ENCODE assay signal across 8 cellular contexts in genomic region chr2:202267495-202267894, GRCh38. TPM values are rescaled to one million over a fixed set of nuclear protein-coding genes. Genes with fewer than 3 reads are reported as not detected.
DNase-seq lines count a peak whose midpoint lies in the region; ATAC-seq and TF ChIP-seq lines count a peak whose summit lies in the region.

No MANE protein-coding gene starts in this region.

- H3K27ac Mint-ChIP-seq in activated naive CD4-positive, alpha-beta T cell treated with anti-CD3 and anti-CD28 coated beads, Interleukin-2, amount 10 ng/mL, durations not matched to agents 7 days and 5 days = no peak overlapping the region
- no peak overlapping the region for H3K27ac Mint-ChIP-seq in activated naive CD4-positive, alpha-beta T cell treated with anti-CD3 and anti-CD28 coated beads for 36 hours
- no peak overlapping the region for H3K27ac Mint-ChIP-seq in natural killer cell treated with Interleukin-12 subunit alpha and Interleukin-12 subunit beta and Interleukin-15 and Interleukin-18, amount 100 ng/mL, for 72 hours

- no peak for ATAC-seq in GM18498 (IDR thresholded peaks at IDR 0.05; ENCODE audit: unreplicated experiment)
- ATAC-seq in left lobe of liver = no peak
- no peak for ATAC-seq in natural killer cell treated with Interleukin-12 subunit alpha and Interleukin-12 subunit beta and Interleukin-15 and Interleukin-18, amount 100 ng/mL, for 72 hours

- H3K4me3 ChIP-seq in SK-N-MC (peak overlapping the region; percentile 93), iPS-18a (ENCODE audit: low read length) (peak overlapping the region; percentile 98), tibial artery (peak overlapping the region; percentile 76 to 86)

- H3K4me3 Mint-ChIP-seq in activated naive CD4-positive, alpha-beta T cell treated with anti-CD3 and anti-CD28 coated beads, Interleukin-2, amount 10 ng/mL, durations not matched to agents 7 days and 5 days = no peak overlapping the region
- no peak overlapping the region for H3K4me3 Mint-ChIP-seq in activated naive CD4-positive, alpha-beta T cell treated with anti-CD3 and anti-CD28 coated beads for 36 hours
- no peak overlapping the region for H3K4me3 Mint-ChIP-seq in natural killer cell treated with Interleukin-12 subunit alpha and Interleukin-12 subunit beta and Interleukin-15 and Interleukin-18, amount 100 ng/mL, for 72 hours

- no peaks in the 10 kb centered on the region for H3K9me3 Mint-ChIP-seq in activated naive CD4-positive, alpha-beta T cell treated with anti-CD3 and anti-CD28 coated beads, Interleukin-2, amount 10 ng/mL, durations not matched to agents 7 days and 5 days
- no peaks in the 10 kb centered on the region for H3K9me3 Mint-ChIP-seq in activated naive CD4-positive, alpha-beta T cell treated with anti-CD3 and anti-CD28 coated beads for 36 hours
- no peaks in the 10 kb centered on the region for H3K9me3 Mint-ChIP-seq in natural killer cell treated with Interleukin-12 subunit alpha and Interleukin-12 subunit beta and Interleukin-15 and Interleukin-18, amount 100 ng/mL, for 72 hours

- DNase-seq in activated naive CD4-positive, alpha-beta T cell treated with anti-CD3 and anti-CD28 coated beads, Interleukin-2, amount 10 ng/mL, durations not matched to agents 7 days and 5 days = peak; percentile 25
- DNase-seq in activated naive CD4-positive, alpha-beta T cell treated with anti-CD3 and anti-CD28 coated beads for 36 hours = no peak
- no peak for DNase-seq in SK-N-MC (ENCODE audit: low read depth, low spot score)
- no peak for DNase-seq in tibial artery
- no peak for DNase-seq in left lobe of liver (ENCODE audit: low spot score)
- DNase-seq in natural killer cell treated with Interleukin-12 subunit alpha and Interleukin-12 subunit beta and Interleukin-15 and Interleukin-18, amount 100 ng/mL, for 72 hours (ENCODE audit: low spot score) = no peak

- H3K4me1 Mint-ChIP-seq in activated naive CD4-positive, alpha-beta T cell treated with anti-CD3 and anti-CD28 coated beads, Interleukin-2, amount 10 ng/mL, durations not matched to agents 7 days and 5 days = peaks cover 41% of the 10 kb centered on the region
- H3K4me1 Mint-ChIP-seq in activated naive CD4-positive, alpha-beta T cell treated with anti-CD3 and anti-CD28 coated beads for 36 hours (ENCODE audit: low read depth) = peaks cover 38% of the 10 kb centered on the region
- H3K4me1 Mint-ChIP-seq in natural killer cell treated with Interleukin-12 subunit alpha and Interleukin-12 subunit beta and Interleukin-15 and Interleukin-18, amount 100 ng/mL, for 72 hours (ENCODE audit: low read depth in 2 of 2) = peaks cover 16 to 26% of the 10 kb centered on the region in 2 donors

- H3K9ac ChIP-seq in SK-N-MC (ENCODE audit: insufficient read length) (peak overlapping the region; percentile 100), iPS-18a (ENCODE audit: low read length) (peak overlapping the region; percentile 99)

- no peak for TF ChIP-seq CTCF in tibial artery (IDR thresholded peaks at IDR 0.05)

- H3K27me3 ChIP-seq in iPS-18a (ENCODE audit: control insufficient read depth, insufficient read depth, low read length) (no peaks in the 10 kb centered on the region), tibial artery (no peaks in the 10 kb centered on the region)

- CTCF ChIA-PET in activated naive CD4-positive, alpha-beta T cell treated with anti-CD3 and anti-CD28 coated beads, Interleukin-2, amount 10 ng/mL, durations not matched to agents 7 days and 5 days (lab: Charles Lee) = interaction anchor here (0.9 to 2.0 kb wide), 2 partner anchors 10 to 19 kb away, joined by 3 to 8 read pairs; no protein-coding TSS in a partner anchor
- CTCF ChIA-PET in activated naive CD4-positive, alpha-beta T cell treated with anti-CD3 and anti-CD28 coated beads for 36 hours (lab: Charles Lee) = interaction anchor here (0.5 kb wide), 1 partner anchor 906 kb away, joined by 3 read pairs; no protein-coding TSS in a partner anchor

- intact Hi-C loops in activated naive CD4-positive, alpha-beta T cell treated with anti-CD3 and anti-CD28 coated beads for 36 hours (cut with micrococcal nuclease) = loop anchor here (2.0 to 5.0 kb wide), 9 partner anchors 235 to 1675 kb away; partner anchors contain the start of genes CARF, CD28, CLK1 and CTLA4
- intact Hi-C loops in tibial artery (cut with DNase I; ENCODE audit: low total_unique reads) = no loop called here

- H3K36me3 Mint-ChIP-seq in activated naive CD4-positive, alpha-beta T cell treated with anti-CD3 and anti-CD28 coated beads, Interleukin-2, amount 10 ng/mL, durations not matched to agents 7 days and 5 days = peaks cover 11% of the 10 kb centered on the region
- H3K36me3 Mint-ChIP-seq in activated naive CD4-positive, alpha-beta T cell treated with anti-CD3 and anti-CD28 coated beads for 36 hours (ENCODE audit: low read depth) = peaks cover 17% of the 10 kb centered on the region
- H3K36me3 Mint-ChIP-seq in natural killer cell treated with Interleukin-12 subunit alpha and Interleukin-12 subunit beta and Interleukin-15 and Interleukin-18, amount 100 ng/mL, for 72 hours = no peaks in the 10 kb centered on the region

- H3K9me3 ChIP-seq in SK-N-MC (ENCODE audit: low read depth, low read length) (no peaks in the 10 kb centered on the region), iPS-18a (ENCODE audit: control insufficient read depth, low read depth, low read length) (no peaks in the 10 kb centered on the region), tibial artery (no peaks in the 10 kb centered on the region)

- H3K4me1 ChIP-seq in iPS-18a (ENCODE audit: control insufficient read depth, low read depth, low read length) (no peaks in the 10 kb centered on the region), tibial artery (peaks cover 0 to 38% (median 11%) of the 10 kb centered on the region in 4 donors)

- H3K36me3 ChIP-seq in SK-N-MC (ENCODE audit: insufficient read depth, low read length) (peaks cover 18% of the 10 kb centered on the region), iPS-18a (ENCODE audit: control insufficient read depth, low read depth, low read length) (no peaks in the 10 kb centered on the region), tibial artery (no peaks in the 10 kb centered on the region)

- H3K27me3 Mint-ChIP-seq in activated naive CD4-positive, alpha-beta T cell treated with anti-CD3 and anti-CD28 coated beads, Interleukin-2, amount 10 ng/mL, durations not matched to agents 7 days and 5 days = no peaks in the 10 kb centered on the region
- no peaks in the 10 kb centered on the region for H3K27me3 Mint-ChIP-seq in activated naive CD4-positive, alpha-beta T cell treated with anti-CD3 and anti-CD28 coated beads for 36 hours (ENCODE audit: low read depth)
- H3K27me3 Mint-ChIP-seq in natural killer cell treated with Interleukin-12 subunit alpha and Interleukin-12 subunit beta and Interleukin-15 and Interleukin-18, amount 100 ng/mL, for 72 hours = no peaks in the 10 kb centered on the region

- H3K27ac ChIP-seq in SK-N-MC (no peak overlapping the region), iPS-18a (ENCODE audit: low read length) (no peak overlapping the region), tibial artery (no peak overlapping the region)

RNA-seq across cellular contexts. Expression of gene NOP58, which starts 1.9 kb away (rescaled TPM):
- 100 to 1,000 TPM; 118 to 123 TPM for total RNA-seq in activated naive CD4-positive, alpha-beta T cell treated with anti-CD3 and anti-CD28 coated beads for 36 hours
- total RNA-seq in left lobe of liver = 18.8 TPM
- total RNA-seq in natural killer cell treated with Interleukin-12 subunit alpha and Interleukin-12 subunit beta and Interleukin-15 and Interleukin-18, amount 100 ng/mL, for 72 hours = 100 to 1,000 TPM; 136 to 278 TPM

RNA-seq across cellular contexts. Expression of gene SUMO1, which starts 29.1 kb away (rescaled TPM):
- 100 to 1,000 TPM; 131 to 132 TPM for total RNA-seq in activated naive CD4-positive, alpha-beta T cell treated with anti-CD3 and anti-CD28 coated beads for 36 hours
- 46.4 TPM for total RNA-seq in left lobe of liver
- total RNA-seq in natural killer cell treated with Interleukin-12 subunit alpha and Interleukin-12 subunit beta and Interleukin-15 and Interleukin-18, amount 100 ng/mL, for 72 hours = 10 to 100 TPM; 92.0 to 94.1 TPM
